8 cellular contexts compared by ENCODE assay signal in genomic region chr1:151540982-151541377, GRCh38. TPM values are rescaled to one million over a fixed set of nuclear protein-coding genes. Genes with fewer than 3 reads are reported as not detected.
A peak's percentile ranks its signal among the peaks of the same experiment; 100 is the strongest.
DNase-seq lines count a peak whose midpoint lies in the region; ATAC-seq and TF ChIP-seq lines count a peak whose summit lies in the region.

No MANE protein-coding gene starts in this region.

- peak; percentile 43 for DNase-seq in COLO668 (lab: John Stamatoyannopoulos, UW; ENCODE audit: unreplicated experiment)
- peak; percentile 70 for DNase-seq in left kidney (ENCODE audit: low read depth, low spot score)
- DNase-seq in kidney glomerular epithelial cell (lab: John Stamatoyannopoulos, UW), result no peak
- DNase-seq in activated CD4-positive, alpha-beta T cell treated with anti-CD3 and anti-CD28 coated beads, Interleukin-2, amount 50 U/mL, for 4 hours, result no peak

- 7% methylated on average over 13 of the region's 13 CpGs for WGBS in thymus

- peaks cover 11% of the 10 kb centered on the region for H3K4me1 ChIP-seq in thymus (ENCODE audit: control insufficient read depth, insufficient read depth, low read length)

- no peak overlapping the region for H3K27ac ChIP-seq in thymus (ENCODE audit: low read depth)

- H3K27ac Mint-ChIP-seq in IgD-negative memory B cell (peak overlapping the region in 2 of 3 donors; percentile 87 to 93), brain (peak overlapping the region; percentile 89 to 94 (median 91))

- H3K36me3 ChIP-seq in thymus (ENCODE audit: control insufficient read depth, insufficient read depth), result no peaks in the 10 kb centered on the region

- peaks cover 5% of the 10 kb centered on the region for H3K27me3 Mint-ChIP-seq in IgD-negative memory B cell
- H3K27me3 Mint-ChIP-seq in brain, result peaks cover 17% of the 10 kb centered on the region

- peaks cover 6% of the 10 kb centered on the region for H3K27me3 ChIP-seq in thymus (ENCODE audit: control insufficient read depth, insufficient read depth)

- TF ChIP-seq CTCF in brain (conservative IDR thresholded peaks at IDR 0.05), result no peak

- peaks cover 5% of the 10 kb centered on the region for H3K36me3 Mint-ChIP-seq in IgD-negative memory B cell
- H3K36me3 Mint-ChIP-seq in brain, result peaks cover 20% of the 10 kb centered on the region

- no peaks in the 10 kb centered on the region for H3K9me3 ChIP-seq in thymus (ENCODE audit: control insufficient read depth)

- H3K4me3 Mint-ChIP-seq in IgD-negative memory B cell (peak overlapping the region; percentile 94 to 99 (median 97)), brain (peak overlapping the region; percentile 97 to 98 (median 98))

- H3K9me3 Mint-ChIP-seq in IgD-negative memory B cell (no peaks in the 10 kb centered on the region), brain (peaks cover 0 to 2% (median 0%) of the 10 kb centered on the region in 5 experiments)

- no peak for ATAC-seq in GM19351 (IDR thresholded peaks at IDR 0.05; ENCODE audit: unreplicated experiment)

- H3K4me1 Mint-ChIP-seq in IgD-negative memory B cell (peaks cover 4 to 25% (median 11%) of the 10 kb centered on the region in 3 donors), brain (peaks cover 46% of the 10 kb centered on the region)

- peak overlapping the region; percentile 72 for H3K4me3 ChIP-seq in thymus (ENCODE audit: low read length)

RNA-seq across cellular contexts. Expression of gene TUFT1, which starts 0.9 kb away (rescaled TPM):
- polyA plus RNA-seq in IgD-negative memory B cell, result 1.6 TPM
- polyA plus RNA-seq in brain (ENCODE audit: insufficient read depth, low read depth, low replicate concordance), result 20.6 TPM
- polyA plus RNA-seq in thymus, result 6.9 TPM

RNA-seq across cellular contexts. Expression of gene CGN, which starts 29.8 kb away (rescaled TPM):
- polyA plus RNA-seq in IgD-negative memory B cell, result not detected
- 7.1 TPM for polyA plus RNA-seq in brain (ENCODE audit: insufficient read depth, low read depth, low replicate concordance)
- 2.8 TPM for polyA plus RNA-seq in thymus

Comparison
In these comparisons a context has a peak if more than half of its experiments do, and no peak if none do; other contexts are left out.
1. DNase-seq: peak in COLO668 (single experiment) and left kidney (single experiment); none in kidney glomerular epithelial cell (single experiment) and activated CD4-positive, alpha-beta T cell treated with anti-CD3 and anti-CD28 coated beads, Interleukin-2, amount 50 U/mL, for 4 hours (0 of 2).